28 cellular contexts compared by ENCODE assay signal in the genomic region with DNA sequence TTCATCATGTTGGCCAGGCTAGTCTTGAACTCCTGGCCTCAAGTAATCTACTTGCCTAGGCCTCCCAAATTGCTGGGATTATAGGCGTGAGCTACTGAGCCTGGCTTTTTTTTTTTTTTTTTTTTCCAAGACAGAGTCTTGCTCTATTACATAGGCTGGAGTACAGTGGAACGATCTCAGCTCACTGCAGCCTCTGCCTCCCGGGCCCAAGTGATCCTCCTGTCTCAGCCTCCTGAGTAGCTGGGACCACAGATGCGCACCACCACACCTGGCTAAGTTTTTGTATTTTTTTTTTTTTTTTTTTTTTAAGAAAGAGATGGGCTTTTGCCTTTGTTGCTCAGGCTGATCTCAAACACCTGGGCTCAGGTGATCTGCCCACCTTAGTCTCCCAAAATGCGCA. TPM values are rescaled to one million over a fixed set of nuclear protein-coding genes. Genes with fewer than 3 reads are reported as not detected.
"Had no signal": no experiment of that assay in that cellular context is flagged by ENCODE, and none has a peak within 500 bp of the region (broad histone marks: within the 10 kb centered on the region; RNA-seq: fewer than 3 reads in every experiment).

No MANE protein-coding gene starts in this region.

- H3K27ac ChIP-seq: stomach, suprapubic skin, testis, thyroid gland, tibial nerve, transverse colon, upper lobe of left lung, upper lobe of right lung, uterus, vagina had no signal

- FAIRE-seq: urothelium cell line had no signal

- H3K4me1 ChIP-seq: suprapubic skin, uterus, vagina had no signal

- H3K27me3 ChIP-seq: stomach, suprapubic skin, testis, thyroid gland, tibial artery, tibial nerve, transverse colon, upper lobe of left lung, upper lobe of right lung, uterus, vagina had no signal

- DNase-seq: stimulated activated CD4-positive, alpha-beta T cell treated with anti-CD3 and anti-CD28 coated beads, Interleukin-2, amount 100 ng/mL, for 48 hours; stimulated activated CD4-positive, alpha-beta T cell treated with anti-CD3 and anti-CD28 coated beads, Interleukin-4, amount 100 ng/mL, for 1 hour; stimulated activated CD4-positive, alpha-beta T cell treated with anti-CD3 and anti-CD28 coated beads, Interleukin-4, amount 100 ng/mL, for 24 hours; stimulated activated CD4-positive, alpha-beta T cell treated with anti-CD3 and anti-CD28 coated beads, Interleukin-4, amount 100 ng/mL, for 4 hours; stimulated activated CD8-positive, alpha-beta memory T cell treated with anti-CD3 and anti-CD28 coated beads, Interleukin-4, amount 100 ng/mL, for 48 hours; stimulated activated naive B cell treated with anti-CD40 and anti-IgM and Interleukin-4, amounts not matched to agents 10 μg/mL and 1 μg/mL and 100 μg/mL, for 72 hours; stimulated activated naive CD4-positive, alpha-beta T cell; stimulated activated naive CD4-positive, alpha-beta T cell treated with Interleukin-2 at 50 U/mL for 16 hours; stimulated activated naive CD8-positive, alpha-beta T cell treated with anti-CD3 and anti-CD28 coated beads, Interleukin-15, amount 100 ng/mL, for 72 hours; stimulated activated naive CD8-positive, alpha-beta T cell treated with anti-CD3 and anti-CD28 coated beads, Interleukin-15, Interleukin-2, amounts not matched to agents 100 U/mL and 50 U/mL, for 24 hours; stomach; substantia nigra; testis; thyroid gland; tibial artery; transverse colon; trophoblast cell; upper lobe of left lung; upper lobe of right lung; uterus had no signal

- H3K36me3 ChIP-seq: thyroid gland, uterus had no signal

- H3K9me3 ChIP-seq: stomach, suprapubic skin, testis, thoracic aorta, thyroid gland, tibial artery, tibial nerve, transverse colon, upper lobe of left lung, upper lobe of right lung, uterus, vagina had no signal

- H3K4me3 ChIP-seq: stomach, suprapubic skin, testis, thoracic aorta, thyroid gland, tibial artery, tibial nerve, transverse colon, upper lobe of left lung, upper lobe of right lung, uterus, vagina had no signal

- ATAC-seq: stimulated activated effector memory CD8-positive, alpha-beta T cell treated with anti-CD3 and anti-CD28 coated beads, Interleukin-12 subunit alpha, Interleukin-12 subunit beta, amount 100 ng/mL, for 72 hours; stimulated activated memory B cell treated with anti-CD40 and anti-IgM and Interleukin-4, amounts not matched to agents 10 μg/mL and 1 μg/mL and 100 μg/mL, for 72 hours; stimulated activated naive B cell treated with anti-CD40 and anti-IgM and Interleukin-4, amounts not matched to agents 10 μg/mL and 1 μg/mL and 100 μg/mL, for 72 hours; stimulated activated naive CD8-positive, alpha-beta T cell treated with anti-CD3 and anti-CD28 coated beads, Interleukin-15, amount 100 ng/mL, for 72 hours; stimulated activated naive CD8-positive, alpha-beta T cell treated with anti-CD3 and anti-CD28 coated beads, Interleukin-15, Interleukin-2, amounts not matched to agents 100 U/mL and 50 U/mL, for 24 hours; upper lobe of right lung had no signal

RNA-seq across cellular contexts. Expression of a gene that starts 26.2 kb away (rescaled TPM):
- total RNA-seq: vagina had no signal
- polyA plus RNA-seq: stomach, urinary bladder had no signal
